ENCODE assay signal across 8 cellular contexts in genomic region chr13:50990540-50991506, GRCh38.
A peak's percentile ranks its signal among the peaks of the same experiment; 100 is the strongest.
DNase-seq lines count a peak whose midpoint lies in the region; ATAC-seq and TF ChIP-seq lines count a peak whose summit lies in the region.

No MANE protein-coding gene starts in this region.

- H3K4me1 Mint-ChIP-seq in natural killer cell, result peaks cover 21 to 25% of the 10 kb centered on the region in 2 donors

- H3K27ac ChIP-seq in BLaER1 treated with 17β-estradiol and CSF1 and Interleukin-3, amounts not matched to agents 10 nM and 100 nM, result peak overlapping the region; percentile 59 to 82 (median 74); a peak in 21 of 22 replicates

- peak overlapping the region in 4 of 10 experiments; percentile 20 to 41 (median 26); a peak in 6 of 20 replicates for H3K4me3 ChIP-seq in BLaER1 treated with 17β-estradiol and CSF1 and Interleukin-3, amounts not matched to agents 10 nM and 100 nM
- H3K4me3 ChIP-seq in endocrine pancreas (ENCODE audit: control insufficient read depth, insufficient read depth, low read length), result peak overlapping the region; percentile 53

- H3K9me3 Mint-ChIP-seq in natural killer cell, result peaks cover 0 to 2% of the 10 kb centered on the region in 2 donors

- H3K4me1 ChIP-seq in BLaER1 treated with 17β-estradiol and CSF1 and Interleukin-3, amounts not matched to agents 10 nM and 100 nM, result peaks cover 44 to 75% (median 65%) of the 10 kb centered on the region in 10 experiments
- peaks cover 4% of the 10 kb centered on the region for H3K4me1 ChIP-seq in endocrine pancreas (ENCODE audit: control insufficient read depth, insufficient read depth, low read length)

- in situ Hi-C loops in GM13976 (cut with MboI; ENCODE audit: low sequenced_read_pairs, unreplicated experiment), result no loop called here

- H3K27ac Mint-ChIP-seq in natural killer cell, result peak overlapping the region; percentile 73 to 74

- H3K4me2 ChIP-seq in BLaER1 treated with 17β-estradiol and CSF1 and Interleukin-3, amounts not matched to agents 10 nM and 100 nM, result peak overlapping the region; percentile 72 to 95 (median 86)

- DNase-seq in NCI-H1694 (lab: John Stamatoyannopoulos, UW) (peak; percentile 8), natural killer cell (no peak), cortex of kidney (lab: John Stamatoyannopoulos, UW) (no peak), GM13976 (ENCODE audit: low spot score) (no peak), KG1 (lab: John Stamatoyannopoulos, UW) (no peak)

- TF ChIP-seq CTCF in natural killer cell (IDR thresholded peaks at IDR 0.05), result no peak
- TF ChIP-seq CTCF in GM13976 (IDR thresholded peaks at IDR 0.05; ENCODE audit: borderline replicate concordance, control extremely low read depth, extremely low read depth, insufficient read depth, missing control alignments), result no peak

- no peaks in the 10 kb centered on the region for H3K36me3 Mint-ChIP-seq in natural killer cell

- no peak for ATAC-seq in natural killer cell
- no peak for ATAC-seq in HG03095 (IDR thresholded peaks at IDR 0.05; ENCODE audit: unreplicated experiment)

- H3K27me3 ChIP-seq in BLaER1 treated with 17β-estradiol and CSF1 and Interleukin-3, amounts not matched to agents 10 nM and 100 nM, result no peaks in the 10 kb centered on the region
- H3K27me3 ChIP-seq in endocrine pancreas (ENCODE audit: control insufficient read depth, insufficient read depth, low read length), result no peaks in the 10 kb centered on the region

- H4K20me1 ChIP-seq in BLaER1 treated with 17β-estradiol and CSF1 and Interleukin-3, amounts not matched to agents 10 nM and 100 nM, result no peaks in the 10 kb centered on the region

- intact Hi-C loops in natural killer cell (cut with micrococcal nuclease), result loop anchor here (5.0 kb wide), 1 partner anchor 779 kb away; no protein-coding TSS in a partner anchor

- H3K4me3 Mint-ChIP-seq in natural killer cell, result no peak overlapping the region

- no peaks in the 10 kb centered on the region for H3K27me3 Mint-ChIP-seq in natural killer cell (ENCODE audit: low read depth in 2 of 2)

- H3K9me3 ChIP-seq in BLaER1 treated with 17β-estradiol and CSF1 and Interleukin-3, amounts not matched to agents 10 nM and 100 nM (replicated peaks in 1 of 11), result peaks cover 0 to 7% (median 0%) of the 10 kb centered on the region in 11 experiments; a peak in 1 of 22 replicates
- H3K9me3 ChIP-seq in endocrine pancreas (ENCODE audit: control insufficient read depth, low read length), result no peaks in the 10 kb centered on the region

- no peaks in the 10 kb centered on the region for H3K36me3 ChIP-seq in BLaER1 treated with 17β-estradiol and CSF1 and Interleukin-3, amounts not matched to agents 10 nM and 100 nM
- H3K36me3 ChIP-seq in endocrine pancreas (ENCODE audit: control insufficient read depth, insufficient read depth, low read length), result no peaks in the 10 kb centered on the region

- H3K9ac ChIP-seq in BLaER1 treated with 17β-estradiol and CSF1 and Interleukin-3, amounts not matched to agents 10 nM and 100 nM, result peak overlapping the region; percentile 15 to 71 (median 66); a peak in 21 of 22 replicates
- H3K9ac ChIP-seq in endocrine pancreas (ENCODE audit: control insufficient read depth, insufficient read depth, low read length), result no peak overlapping the region
